5 cellular contexts compared by ENCODE assay signal in genomic region chr17:54620380-54620978, GRCh38.
"Had no signal": no experiment of that assay in that cellular context is flagged by ENCODE, and none has a peak within 500 bp of the region (broad histone marks: within the 10 kb centered on the region; RNA-seq: fewer than 3 reads in every experiment).

No MANE protein-coding gene starts in this region.

- H3K27ac ChIP-seq: HL-60 had no signal

- H3K4me3 ChIP-seq: K562 had no signal

- DNase-seq: IMR-90, KBM-7 had no signal

- ATAC-seq: HepG2, K562 had no signal
